ENCODE assay signal across 13 cellular contexts in the genomic region with DNA sequence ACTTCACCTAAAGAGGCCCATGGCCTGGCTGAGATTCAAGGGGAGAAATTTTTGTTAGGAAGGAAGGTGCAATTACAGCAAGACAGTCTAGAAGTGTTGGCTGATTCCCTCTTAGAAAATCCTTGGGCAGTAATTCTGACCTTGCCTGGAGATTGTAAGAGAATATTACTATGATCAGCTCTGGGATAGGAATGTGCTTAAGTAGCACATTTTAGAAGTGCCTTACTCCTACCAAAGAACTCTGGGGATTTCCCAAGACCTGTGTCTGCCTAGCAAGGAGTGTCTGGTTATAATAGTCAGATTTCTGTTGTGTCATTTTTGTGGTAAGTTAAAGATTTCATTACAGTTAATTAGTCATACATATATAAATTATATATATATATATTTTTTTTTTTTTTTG. TPM values are rescaled to one million over a fixed set of nuclear protein-coding genes. Genes with fewer than 3 reads are reported as not detected.
A peak's percentile ranks its signal among the peaks of the same experiment; 100 is the strongest.
DNase-seq lines count a peak whose midpoint lies in the region; ATAC-seq, FAIRE-seq and TF ChIP-seq lines count a peak whose summit lies in the region.
"Had no signal": no experiment of that assay in that cellular context is flagged by ENCODE, and none has a peak within 500 bp of the region (broad histone marks: within the 10 kb centered on the region; RNA-seq: fewer than 3 reads in every experiment).

No MANE protein-coding gene starts in this region.

- no peaks in the 10 kb centered on the region for H3K27me3 Mint-ChIP-seq in nephron (ENCODE audit: low read depth)

- H3K4me1 ChIP-seq in HepG2 (ENCODE audit: insufficient read depth, low read length) = no peaks in the 10 kb centered on the region
- H3K4me1 ChIP-seq: colonic mucosa had no signal

- no peak overlapping the region for H3K4me2 ChIP-seq in HepG2 (ENCODE audit: low read depth, low read length)

- FAIRE-seq in HepG2 (lab: Jason Lieb, UNC) = no peak

- in situ Hi-C loops in Caki2 (cut with HindIII; ENCODE audit: low pct_unique_long_range_greater_than_20kb, low sequenced_read_pairs) = no loop called here
- in situ Hi-C loops in brain microvascular endothelial cell (cut with HindIII; ENCODE audit: low pct_ligation_motif_present, low sequenced_read_pairs) = no loop called here
- in situ Hi-C loops in HepG2 (cut with HindIII; ENCODE audit: extremely low pct_ligation_motif_present, low pct_unique_long_range_greater_than_20kb) = no loop called here

- H3K27me3 ChIP-seq in brain microvascular endothelial cell (replicated peaks) = no peaks in the 10 kb centered on the region
- no peaks in the 10 kb centered on the region; a peak in 1 of 5 replicates for H3K27me3 ChIP-seq in HepG2 (ENCODE audit: control insufficient read depth in 1 of 2, insufficient read depth in 2 of 2, low read length in 2 of 2)
- H3K27me3 ChIP-seq: colonic mucosa had no signal

- no peaks in the 10 kb centered on the region for H3K9me3 ChIP-seq in HepG2 (ENCODE audit: low read length)
- H3K9me3 ChIP-seq: colonic mucosa had no signal

- H4K20me1 ChIP-seq in HepG2 (ENCODE audit: insufficient read depth, low read length) = no peaks in the 10 kb centered on the region

- H3K36me3 Mint-ChIP-seq in nephron (ENCODE audit: low read depth) = peaks cover 15% of the 10 kb centered on the region

- TF ChIP-seq CTCF in brain microvascular endothelial cell (IDR thresholded peaks at IDR 0.05; ENCODE audit: low read depth, low read length, missing control alignments) (no peak), nephron (IDR thresholded peaks at IDR 0.05; ENCODE audit: unreplicated experiment in 3 of 3) (no peak), HepG2 (CRISPR knock-in tag; IDR thresholded peaks at IDR 0.05) (no peak)

- peaks cover 27% of the 10 kb centered on the region for H3K4me1 Mint-ChIP-seq in nephron

- peak overlapping the region; percentile 79 to 96 (median 89) for H3K27ac Mint-ChIP-seq in nephron

- no peak overlapping the region for H2AFZ ChIP-seq in HepG2 (ENCODE audit: low read length)

- no peaks in the 10 kb centered on the region for H3K9me3 Mint-ChIP-seq in nephron

- CTCF ChIA-PET in HepG2 (lab: Yijun Ruan, JAX; ENCODE audit: low intra/inter-chr PET ratio, low total read pairs) = no interaction called here

- DNase-seq in Caki2 (ENCODE audit: low read depth) (peak; percentile 3), HK-2 (ENCODE audit: unreplicated experiment) (peak; percentile 12), brain microvascular endothelial cell (peak; percentile 57), HepG2 (ENCODE audit: low spot score) (no peak)
- no peak for DNase-seq in central memory CD4-positive, alpha-beta T cell
- DNase-seq in stimulated activated naive CD4-positive, alpha-beta T cell (lab: John Stamatoyannopoulos, UW) = no peak
- DNase-seq: activated CD4-positive, alpha-beta T cell treated with anti-CD3 and anti-CD28 coated beads for 48 hours; colonic mucosa; islet precursor cell; NCI-H146; right cardiac atrium had no signal

- H3K4me3 ChIP-seq in brain microvascular endothelial cell (ENCODE audit: low read depth, low read length) = no peak overlapping the region
- no peak overlapping the region for H3K4me3 ChIP-seq in HepG2 (replicated peaks in 1 of 3; ENCODE audit: insufficient read depth in 1 of 3, low read depth in 2 of 3, low read length in 3 of 3)
- H3K4me3 ChIP-seq: colonic mucosa had no signal

- no peak overlapping the region for H3K27ac ChIP-seq in brain microvascular endothelial cell
- H3K27ac ChIP-seq in HepG2 (ENCODE audit: extremely low read length, insufficient read depth, low read length) = no peak overlapping the region
- H3K27ac ChIP-seq: colonic mucosa had no signal

- intact Hi-C loops in HepG2 (cut with micrococcal nuclease; ENCODE audit: unreplicated experiment) = no loop called here

- ATAC-seq in GM21360 (IDR thresholded peaks at IDR 0.05; ENCODE audit: unreplicated experiment) (no peak), HepG2 (no peak)
- ATAC-seq: right cardiac atrium had no signal

- H3K36me3 ChIP-seq in brain microvascular endothelial cell (replicated peaks) = no peaks in the 10 kb centered on the region
- peaks cover 3 to 7% of the 10 kb centered on the region in 2 experiments; a peak in 4 of 5 replicates for H3K36me3 ChIP-seq in HepG2 (replicated peaks in 1 of 2; ENCODE audit: control insufficient read depth in 1 of 2, insufficient read depth in 2 of 2, low read length in 2 of 2)
- H3K36me3 ChIP-seq: colonic mucosa had no signal

- no peaks in the 10 kb centered on the region for H3K79me2 ChIP-seq in HepG2 (ENCODE audit: insufficient read depth, low read length)

- TF ChIP-seq RAD21 in HepG2 (CRISPR knock-in tag; IDR thresholded peaks at IDR 0.05) = no peak

- H3K9ac ChIP-seq in HepG2 (ENCODE audit: insufficient read depth, low read depth, low read length) = no peak overlapping the region

- TF ChIP-seq EP300 in HepG2 (IDR thresholded peaks at IDR 0.05; ENCODE audit: low read depth in 2 of 2, low read length in 2 of 2) (no peak), HepG2 (CRISPR knock-in tag; IDR thresholded peaks at IDR 0.05; ENCODE audit: borderline replicate concordance) (no peak)

- TF ChIP-seq POLR2A in HepG2 (IDR thresholded peaks at IDR 0.05; ENCODE audit: insufficient read depth in 1 of 2, low read depth in 2 of 2, low read length in 2 of 2) = no peak

- POLR2A ChIA-PET in HepG2 (lab: Yijun Ruan, JAX) = no interaction called here

- no peak overlapping the region for H3K4me3 Mint-ChIP-seq in nephron

- BruUV-seq in HepG2 (replicated peaks; lab: Mats Ljungman, UMichigan) = no TSS peak

TF ChIP-seq in HepG2, 621 proteins besides CTCF, POLR2A, EP300 and RAD21:
- 0 out of 4 replicates have a peak, but pooled peaks of 1 of the 2 experiments have one; percentile 7 for TF ChIP-seq MAFK (conservative IDR thresholded peaks at IDR 0.05 in 1 of 2, IDR thresholded peaks at IDR 0.05 in 1 of 2; ENCODE audit: low read length in 2 of 2)
- no peak for TF ChIP-seq NR2C2 (CRISPR knock-in tag; IDR thresholded peaks at IDR 0.05; ENCODE audit: borderline replicate concordance)
TF ChIP-seq in HepG2: peak in this region for 1.

RNA-seq across cellular contexts. Expression of gene NLN, which starts 52.3 kb away (rescaled TPM):
- 51.3 and 61.0 TPM in 2 replicates for total RNA-seq in Caki2 (2014; rRNA removed; shearing (Covaris generic); ENCODE audit: low replicate concordance)
- 36.7 and 62.9 TPM in 2 replicates for total RNA-seq in HepG2 (2016; rRNA removed; fragmentation: Illumina TruSeq; extraction: Trizol)
- 10.4 and 10.8 TPM in 2 replicates for total RNA-seq in HepG2 (2016; cell fraction: cytosol; rRNA removed; fragmentation: Illumina TruSeq; extraction: Trizol; ENCODE audit: low read depth)
- total RNA-seq in HepG2 (2016; cell fraction: insoluble cytoplasmic fraction; rRNA removed; fragmentation: Illumina TruSeq; extraction: Trizol) = 36.0 and 61.2 TPM in 2 replicates
- total RNA-seq in HepG2 (2016; cell fraction: membrane; rRNA removed; fragmentation: Illumina TruSeq; extraction: Trizol) = 22.8 and 25.1 TPM in 2 replicates
- total RNA-seq in HepG2 (2016; cell fraction: nucleus; rRNA removed; fragmentation: Illumina TruSeq; extraction: Trizol) = 21.0 TPM in 2 replicates
- polyA plus RNA-seq in HepG2 (2011; rRNA removed) = 10.5 and 11.9 TPM in 2 replicates
- 10.6 and 14.3 TPM in 2 replicates for polyA plus RNA-seq in HepG2 (2011; cell fraction: cytosol; rRNA removed)
- polyA plus RNA-seq in HepG2 (2011; cell fraction: nucleus; rRNA removed) = 3.8 and 4.8 TPM in 2 replicates
- 19.4 and 26.2 TPM in 2 replicates for polyA plus RNA-seq in HepG2 (2012)
- 4.4 TPM in 2 replicates for polyA plus RNA-seq in HepG2 (2016; cell fraction: cytosol; fragmentation: Illumina TruSeq; extraction: Trizol; ENCODE audit: low read depth)
- 47.9 and 54.1 TPM in 2 replicates for polyA plus RNA-seq in HepG2 (2016; cell fraction: insoluble cytoplasmic fraction; fragmentation: Illumina TruSeq; extraction: Trizol; ENCODE audit: low read depth)
- 9.7 and 11.0 TPM in 2 replicates for polyA plus RNA-seq in HepG2 (2016; cell fraction: membrane; fragmentation: Illumina TruSeq; extraction: Trizol; ENCODE audit: low read depth)
- polyA plus RNA-seq in HepG2 (2016; cell fraction: nucleus; fragmentation: Illumina TruSeq; extraction: Trizol; ENCODE audit: insufficient read depth, low read depth) = 15.5 and 19.2 TPM in 2 replicates
- 32.5 and 40.0 TPM in 2 replicates for polyA minus RNA-seq in HepG2 (2011; rRNA and poly(A)+ RNA removed; ENCODE audit: low replicate concordance)
- 16.7 and 17.7 TPM in 2 replicates for polyA minus RNA-seq in HepG2 (2011; cell fraction: cytosol; rRNA and poly(A)+ RNA removed)
- 22.9 and 28.3 TPM in 2 replicates for polyA minus RNA-seq in HepG2 (2011; cell fraction: nucleus; rRNA and poly(A)+ RNA removed)

RNA-seq across cellular contexts. Expression of gene SGTB, which starts 52.4 kb away (rescaled TPM):
- 5.3 and 9.8 TPM in 2 replicates for total RNA-seq in Caki2 (2014; rRNA removed; shearing (Covaris generic); ENCODE audit: low replicate concordance)
- 11.2 and 13.9 TPM in 2 replicates for total RNA-seq in HepG2 (2016; rRNA removed; fragmentation: Illumina TruSeq; extraction: Trizol)
- 1.2 and 2.0 TPM in 2 replicates for total RNA-seq in HepG2 (2016; cell fraction: cytosol; rRNA removed; fragmentation: Illumina TruSeq; extraction: Trizol; ENCODE audit: low read depth)
- 10.8 and 14.4 TPM in 2 replicates for total RNA-seq in HepG2 (2016; cell fraction: insoluble cytoplasmic fraction; rRNA removed; fragmentation: Illumina TruSeq; extraction: Trizol)
- total RNA-seq in HepG2 (2016; cell fraction: membrane; rRNA removed; fragmentation: Illumina TruSeq; extraction: Trizol) = 4.7 and 6.4 TPM in 2 replicates
- total RNA-seq in HepG2 (2016; cell fraction: nucleus; rRNA removed; fragmentation: Illumina TruSeq; extraction: Trizol) = 5.5 and 8.0 TPM in 2 replicates
- polyA plus RNA-seq in HepG2 (2011; rRNA removed) = 3.3 and 5.2 TPM in 2 replicates
- 2.0 and 2.7 TPM in 2 replicates for polyA plus RNA-seq in HepG2 (2011; cell fraction: cytosol; rRNA removed)
- 2.8 and 3.1 TPM in 2 replicates for polyA plus RNA-seq in HepG2 (2011; cell fraction: nucleus; rRNA removed)
- 8.1 and 9.0 TPM in 2 replicates for polyA plus RNA-seq in HepG2 (2012)
- 2.0 and 2.4 TPM in 2 replicates for polyA plus RNA-seq in HepG2 (2016; cell fraction: cytosol; fragmentation: Illumina TruSeq; extraction: Trizol; ENCODE audit: low read depth)
- polyA plus RNA-seq in HepG2 (2016; cell fraction: insoluble cytoplasmic fraction; fragmentation: Illumina TruSeq; extraction: Trizol; ENCODE audit: low read depth) = 11.6 and 13.5 TPM in 2 replicates
- polyA plus RNA-seq in HepG2 (2016; cell fraction: membrane; fragmentation: Illumina TruSeq; extraction: Trizol; ENCODE audit: low read depth) = 2.3 and 3.1 TPM in 2 replicates
- polyA plus RNA-seq in HepG2 (2016; cell fraction: nucleus; fragmentation: Illumina TruSeq; extraction: Trizol; ENCODE audit: insufficient read depth, low read depth) = 7.4 and 8.2 TPM in 2 replicates
- 1.6 TPM in 2 replicates for polyA minus RNA-seq in HepG2 (2011; rRNA and poly(A)+ RNA removed; ENCODE audit: low replicate concordance)
- 4.6 and 5.3 TPM in 2 replicates for polyA minus RNA-seq in HepG2 (2011; cell fraction: cytosol; rRNA and poly(A)+ RNA removed)
- 9.0 TPM in 2 replicates for polyA minus RNA-seq in HepG2 (2011; cell fraction: nucleus; rRNA and poly(A)+ RNA removed)

Comparison
In these comparisons a context has a peak if more than half of its experiments do, and no peak if none do; other contexts are left out.
1. DNase-seq: peak in Caki2 (single experiment), HK-2 (single experiment) and brain microvascular endothelial cell (single experiment); none in HepG2 (single experiment), central memory CD4-positive, alpha-beta T cell (single experiment) and stimulated activated naive CD4-positive, alpha-beta T cell (0 of 6).